In the genomic region with DNA sequence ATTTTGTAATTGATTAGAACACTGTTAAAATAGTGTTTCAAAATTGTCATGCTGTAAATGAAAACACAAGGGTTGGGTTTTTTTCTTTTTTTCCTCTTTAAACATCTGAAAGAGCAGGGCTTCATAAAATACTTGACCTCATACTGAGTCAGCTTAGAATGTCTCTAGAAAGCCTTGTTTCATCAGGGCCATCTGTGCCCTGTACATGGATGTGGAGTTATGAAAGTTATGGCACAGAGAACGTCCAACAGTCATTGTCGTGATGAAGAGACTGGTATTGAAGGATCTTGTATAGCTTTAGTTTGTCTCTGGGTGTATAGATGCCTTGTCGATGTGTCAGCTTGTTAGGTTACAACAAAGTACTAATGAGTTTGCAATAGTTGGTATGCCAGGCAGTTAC, we compare ENCODE assay signal across 20 cellular contexts.
"Had no signal": no experiment of that assay in that cellular context is flagged by ENCODE, and none has a peak within 500 bp of the region (broad histone marks: within the 10 kb centered on the region; RNA-seq: fewer than 3 reads in every experiment).

No MANE protein-coding gene starts in this region.

- H3K4me3 Mint-ChIP-seq: naive thymus-derived CD4-positive, alpha-beta T cell; neural crest cell; stimulated activated memory B cell treated with anti-CD40 and anti-IgM and Interleukin-4, amounts not matched to agents 10 μg/mL and 1 μg/mL and 100 μg/mL, for 72 hours; stimulated activated naive CD8-positive, alpha-beta T cell treated with anti-CD3 and anti-CD28 coated beads, Interleukin-15, amount 100 ng/mL, for 72 hours had no signal

- H3K9me3 Mint-ChIP-seq: stimulated activated memory B cell treated with anti-CD40 and anti-IgM and Interleukin-4, amounts not matched to agents 10 μg/mL and 1 μg/mL and 100 μg/mL, for 72 hours; stimulated activated naive CD8-positive, alpha-beta T cell treated with anti-CD3 and anti-CD28 coated beads, Interleukin-15, amount 100 ng/mL, for 72 hours had no signal

- H3K4me1 ChIP-seq: heart left ventricle, pancreas, prostate gland, right lobe of liver, spleen, testis, tibial nerve, upper lobe of right lung had no signal

- H3K4me1 Mint-ChIP-seq: stimulated activated naive CD8-positive, alpha-beta T cell treated with anti-CD3 and anti-CD28 coated beads, Interleukin-15, amount 100 ng/mL, for 72 hours had no signal

- H3K36me3 ChIP-seq: heart left ventricle, pancreas, prostate gland, right lobe of liver, spleen, tibial nerve, upper lobe of right lung had no signal

- H3K4me3 ChIP-seq: heart left ventricle, pancreas, prostate gland, right lobe of liver, spleen, testis, tibial nerve, upper lobe of right lung had no signal

- DNase-seq: effector memory CD4-positive, alpha-beta T cell; heart left ventricle; hippocampal formation; kidney glomerular epithelial cell; mesendoderm; naive thymus-derived CD4-positive, alpha-beta T cell; pancreas; retina; right lobe of liver; spleen; stimulated activated CD4-positive, alpha-beta T cell treated with anti-CD3 and anti-CD28 coated beads, Interleukin-15, amount 100 ng/mL, for 24 hours; stimulated activated CD4-positive, alpha-beta T cell treated with anti-CD3 and anti-CD28 coated beads, Interleukin-1b, Interleukin-23, amount 100 ng/mL, for 48 hours; stimulated activated CD4-positive, alpha-beta T cell treated with anti-CD3 and anti-CD28 coated beads, Interleukin-4, amount 100 ng/mL, for 24 hours; stimulated activated naive CD8-positive, alpha-beta T cell treated with anti-CD3 and anti-CD28 coated beads, Interleukin-15, amount 100 ng/mL, for 72 hours; testis; upper lobe of right lung had no signal

- H3K27ac Mint-ChIP-seq: naive thymus-derived CD4-positive, alpha-beta T cell; stimulated activated memory B cell treated with anti-CD40 and anti-IgM and Interleukin-4, amounts not matched to agents 10 μg/mL and 1 μg/mL and 100 μg/mL, for 72 hours; stimulated activated naive CD8-positive, alpha-beta T cell treated with anti-CD3 and anti-CD28 coated beads, Interleukin-15, amount 100 ng/mL, for 72 hours had no signal

- H3K27me3 ChIP-seq: pancreas, right lobe of liver, testis, tibial nerve, upper lobe of right lung had no signal

- H3K9me3 ChIP-seq: heart left ventricle, pancreas, prostate gland, right lobe of liver, spleen, testis, tibial nerve, upper lobe of right lung had no signal

- H3K36me3 Mint-ChIP-seq: naive thymus-derived CD4-positive, alpha-beta T cell; stimulated activated memory B cell treated with anti-CD40 and anti-IgM and Interleukin-4, amounts not matched to agents 10 μg/mL and 1 μg/mL and 100 μg/mL, for 72 hours had no signal

- ATAC-seq: heart left ventricle; naive thymus-derived CD4-positive, alpha-beta T cell; pancreas; right lobe of liver; stimulated activated memory B cell treated with anti-CD40 and anti-IgM and Interleukin-4, amounts not matched to agents 10 μg/mL and 1 μg/mL and 100 μg/mL, for 72 hours; stimulated activated naive CD8-positive, alpha-beta T cell treated with anti-CD3 and anti-CD28 coated beads, Interleukin-15, amount 100 ng/mL, for 72 hours; upper lobe of right lung had no signal

- H3K27ac ChIP-seq: heart left ventricle, pancreas, prostate gland, right lobe of liver, spleen, testis, tibial nerve, upper lobe of right lung had no signal
